ENCODE assay signal across 1 cellular context in the genomic region with DNA sequence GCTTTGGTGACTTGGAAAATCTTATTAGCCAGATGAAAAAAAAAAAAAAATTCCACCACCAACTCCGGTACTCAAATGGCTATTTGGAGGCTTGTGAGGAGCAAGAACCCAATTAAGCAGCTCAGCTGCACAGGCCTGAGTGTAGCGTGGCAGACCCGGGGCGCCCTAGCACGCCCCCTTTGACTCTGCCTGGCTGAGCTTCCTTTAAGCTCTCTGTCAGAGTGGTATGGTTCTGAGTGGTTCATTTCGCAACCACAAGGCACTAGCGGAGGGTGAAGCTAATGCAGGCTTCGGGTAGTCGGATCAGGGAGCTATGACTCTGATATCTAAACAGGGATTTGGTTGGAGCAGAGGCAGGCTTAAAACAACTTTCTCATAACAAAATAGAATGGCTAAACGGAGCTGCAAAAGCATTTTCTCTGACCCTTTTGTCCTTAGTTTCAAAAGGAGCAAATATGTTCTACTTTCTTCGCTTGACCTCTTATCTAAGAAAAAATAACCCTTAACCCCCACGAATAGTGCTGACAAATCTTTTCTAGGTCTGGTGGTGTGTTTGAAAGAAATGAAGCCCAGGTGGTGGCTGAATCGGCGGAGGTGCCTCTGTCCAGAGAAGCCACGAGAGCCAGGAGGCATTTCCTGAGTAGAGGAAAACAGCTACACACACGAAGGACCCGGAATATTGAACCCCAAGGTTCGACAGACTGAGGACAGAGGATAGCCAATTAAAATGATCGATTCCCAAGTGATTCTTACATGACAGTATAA.
TF ChIP-seq lines count a peak whose summit lies in the region.

No MANE protein-coding gene starts in this region.

TF ChIP-seq in WTC11, 78 proteins besides CTCF, POLR2A, EP300 and RAD21 (continued from another document):
- TF ChIP-seq SOX15 (CRISPR knock-in tag; IDR thresholded peaks at IDR 0.05) (no peak), EMX1 (CRISPR knock-in tag; IDR thresholded peaks at IDR 0.05) (no peak), CREB1 (CRISPR knock-in tag; IDR thresholded peaks at IDR 0.05) (no peak), MLX (CRISPR knock-in tag; IDR thresholded peaks at IDR 0.05) (no peak), GRHL2 (CRISPR knock-in tag; IDR thresholded peaks at IDR 0.05; ENCODE audit: insufficient replicate concordance, severe bottlenecking) (no peak), ZBTB21 (CRISPR knock-in tag; IDR thresholded peaks at IDR 0.05; ENCODE audit: borderline replicate concordance) (no peak), GTF2I (CRISPR knock-in tag; conservative IDR thresholded peaks at IDR 0.05) (no peak), JUN (CRISPR knock-in tag; IDR thresholded peaks at IDR 0.05) (no peak), NFYB (CRISPR knock-in tag; conservative IDR thresholded peaks at IDR 0.05; ENCODE audit: low read depth) (no peak), ZNF396 (CRISPR knock-in tag; IDR thresholded peaks at IDR 0.05; ENCODE audit: borderline replicate concordance) (no peak), RELA (CRISPR knock-in tag; IDR thresholded peaks at IDR 0.05; ENCODE audit: borderline replicate concordance) (no peak), ZNF138 (CRISPR knock-in tag; conservative IDR thresholded peaks at IDR 0.05) (no peak)
- TF ChIP-seq, protein P1, sequence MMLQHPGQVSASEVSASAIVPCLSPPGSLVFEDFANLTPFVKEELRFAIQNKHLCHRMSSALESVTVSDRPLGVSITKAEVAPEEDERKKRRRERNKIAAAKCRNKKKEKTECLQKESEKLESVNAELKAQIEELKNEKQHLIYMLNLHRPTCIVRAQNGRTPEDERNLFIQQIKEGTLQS (CRISPR knock-in tag; conservative IDR thresholded peaks at IDR 0.05) = no peak
- TF ChIP-seq, protein P2, sequence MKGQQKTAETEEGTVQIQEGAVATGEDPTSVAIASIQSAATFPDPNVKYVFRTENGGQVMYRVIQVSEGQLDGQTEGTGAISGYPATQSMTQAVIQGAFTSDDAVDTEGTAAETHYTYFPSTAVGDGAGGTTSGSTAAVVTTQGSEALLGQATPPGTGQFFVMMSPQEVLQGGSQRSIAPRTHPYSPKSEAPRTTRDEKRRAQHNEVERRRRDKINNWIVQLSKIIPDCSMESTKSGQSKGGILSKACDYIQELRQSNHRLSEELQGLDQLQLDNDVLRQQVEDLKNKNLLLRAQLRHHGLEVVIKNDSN (CRISPR knock-in tag; IDR thresholded peaks at IDR 0.05) = no peak
- TF ChIP-seq, protein P3, sequence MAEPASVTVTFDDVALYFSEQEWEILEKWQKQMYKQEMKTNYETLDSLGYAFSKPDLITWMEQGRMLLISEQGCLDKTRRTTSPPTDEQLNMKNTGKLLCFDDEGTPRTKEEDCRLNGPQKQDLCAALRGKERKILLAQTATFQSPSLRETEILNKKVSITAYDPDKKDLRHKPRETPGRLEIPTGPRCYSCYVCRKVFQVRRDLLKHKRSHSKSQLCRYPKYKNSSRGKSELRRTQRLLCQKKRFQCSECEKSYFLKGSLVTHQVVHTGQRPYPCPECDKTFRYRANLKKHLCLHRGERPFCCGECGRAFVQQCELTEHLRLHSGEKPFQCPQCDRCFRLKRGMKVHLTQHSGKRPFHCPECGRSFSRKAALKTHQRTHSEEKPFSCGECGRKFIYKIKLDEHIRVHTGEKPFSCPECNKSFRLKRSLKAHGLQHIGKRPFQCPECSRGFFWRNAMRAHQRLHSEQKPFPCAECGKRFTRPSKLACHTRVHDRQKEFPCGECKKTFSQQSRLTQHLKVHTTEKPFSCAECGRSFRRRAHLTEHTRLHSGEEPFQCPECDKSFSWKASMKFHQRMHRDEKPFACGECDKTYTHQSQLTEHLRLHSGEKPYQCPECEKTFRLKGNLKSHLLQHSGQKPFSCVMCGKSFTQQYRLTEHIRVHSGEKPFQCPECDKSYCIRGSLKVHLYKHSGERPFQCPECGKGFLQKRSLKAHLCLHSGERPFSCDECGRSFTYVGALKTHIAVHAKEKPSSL (CRISPR knock-in tag; conservative IDR thresholded peaks at IDR 0.05) = no peak
- TF ChIP-seq, protein P4, sequence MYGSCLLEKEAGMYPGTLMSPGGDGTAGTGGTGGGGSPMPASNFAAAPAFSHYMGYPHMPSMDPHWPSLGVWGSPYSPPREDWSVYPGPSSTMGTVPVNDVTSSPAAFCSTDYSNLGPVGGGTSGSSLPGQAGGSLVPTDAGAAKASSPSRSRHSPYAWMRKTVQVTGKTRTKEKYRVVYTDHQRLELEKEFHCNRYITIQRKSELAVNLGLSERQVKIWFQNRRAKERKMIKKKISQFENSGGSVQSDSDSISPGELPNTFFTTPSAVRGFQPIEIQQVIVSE (CRISPR knock-in tag; IDR thresholded peaks at IDR 0.05; ENCODE audit: borderline replicate concordance) = no peak
- TF ChIP-seq, protein P5, sequence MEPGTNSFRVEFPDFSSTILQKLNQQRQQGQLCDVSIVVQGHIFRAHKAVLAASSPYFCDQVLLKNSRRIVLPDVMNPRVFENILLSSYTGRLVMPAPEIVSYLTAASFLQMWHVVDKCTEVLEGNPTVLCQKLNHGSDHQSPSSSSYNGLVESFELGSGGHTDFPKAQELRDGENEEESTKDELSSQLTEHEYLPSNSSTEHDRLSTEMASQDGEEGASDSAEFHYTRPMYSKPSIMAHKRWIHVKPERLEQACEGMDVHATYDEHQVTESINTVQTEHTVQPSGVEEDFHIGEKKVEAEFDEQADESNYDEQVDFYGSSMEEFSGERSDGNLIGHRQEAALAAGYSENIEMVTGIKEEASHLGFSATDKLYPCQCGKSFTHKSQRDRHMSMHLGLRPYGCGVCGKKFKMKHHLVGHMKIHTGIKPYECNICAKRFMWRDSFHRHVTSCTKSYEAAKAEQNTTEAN (CRISPR knock-in tag; IDR thresholded peaks at IDR 0.05) = no peak
